1 cellular context compared by ENCODE assay signal in genomic region chr9:126613656-126614055, GRCh38.
TF ChIP-seq lines count a peak whose summit lies in the region.

Gene LMX1B, plus strand, starts transcription at chr9:126613928. Its CDS starts 522 bp downstream, at chr9:126614450.

TF ChIP-seq in HEK293, 187 proteins besides CTCF, POLR2A, EP300 and RAD21 (continued from another document and continues in another):
- TF ChIP-seq ZNF513 (tag by site-specific recombination; IDR thresholded peaks at IDR 0.05) (no peak), ZEB2 (tag by site-specific recombination; IDR thresholded peaks at IDR 0.05) (no peak), ZBTB17 (tag by site-specific recombination; IDR thresholded peaks at IDR 0.05) (no peak), ZNF404 (tag by site-specific recombination; IDR thresholded peaks at IDR 0.05) (no peak), ZNF394 (tag by site-specific recombination; IDR thresholded peaks at IDR 0.05; ENCODE audit: borderline replicate concordance) (no peak), TRIM28 (IDR thresholded peaks at IDR 0.05; ENCODE audit: borderline replicate concordance, low read length) (no peak), ZNF211 (tag by site-specific recombination; IDR thresholded peaks at IDR 0.05; ENCODE audit: low read depth) (no peak), ZFP3 (tag by site-specific recombination; IDR thresholded peaks at IDR 0.05; ENCODE audit: low read depth) (no peak), ZNF239 (tag by site-specific recombination; IDR thresholded peaks at IDR 0.05) (no peak), ZNF660 (tag by site-specific recombination; IDR thresholded peaks at IDR 0.05) (0 out of 2 replicates have a peak, but pooled peaks have one; percentile 26), ZNF692 (tag by site-specific recombination; IDR thresholded peaks at IDR 0.05) (peak; percentile 32; the same call in 1 of the 2 replicates), ZNF670 (tag by site-specific recombination; IDR thresholded peaks at IDR 0.05; ENCODE audit: low read depth) (no peak), ZNF768 (tag by site-specific recombination; IDR thresholded peaks at IDR 0.05) (no peak), ZNF521 (tag by site-specific recombination; IDR thresholded peaks at IDR 0.05) (no peak), ZSCAN16 (tag by site-specific recombination; IDR thresholded peaks at IDR 0.05) (no peak), ZNF549 (tag by site-specific recombination; IDR thresholded peaks at IDR 0.05) (no peak), MZF1 (tag by site-specific recombination; IDR thresholded peaks at IDR 0.05; ENCODE audit: borderline replicate concordance) (no peak), ZNF843 (tag by site-specific recombination; IDR thresholded peaks at IDR 0.05) (no peak), ZNF433 (tag by site-specific recombination; IDR thresholded peaks at IDR 0.05; ENCODE audit: low read depth) (no peak), ZNF510 (tag by site-specific recombination; IDR thresholded peaks at IDR 0.05; ENCODE audit: insufficient replicate concordance) (no peak), ZBTB1 (tag by site-specific recombination; IDR thresholded peaks at IDR 0.05) (no peak), KLF1 (tag by site-specific recombination; IDR thresholded peaks at IDR 0.05) (no peak), RBAK (tag by site-specific recombination; IDR thresholded peaks at IDR 0.05) (no peak), ZNF202 (tag by site-specific recombination; IDR thresholded peaks at IDR 0.05; ENCODE audit: borderline replicate concordance) (no peak), SETDB1 (IDR thresholded peaks at IDR 0.05; ENCODE audit: insufficient read length, low read length) (no peak), ZNF623 (tag by site-specific recombination; IDR thresholded peaks at IDR 0.05) (no peak), ZNF174 (tag by site-specific recombination; IDR thresholded peaks at IDR 0.05) (no peak), ZBTB48 (tag by site-specific recombination; IDR thresholded peaks at IDR 0.05) (no peak), ZNF571 (tag by site-specific recombination; IDR thresholded peaks at IDR 0.05) (no peak), ZNF658 (tag by site-specific recombination; IDR thresholded peaks at IDR 0.05) (no peak), ZNF514 (tag by site-specific recombination; IDR thresholded peaks at IDR 0.05) (no peak), OVOL3 (tag by site-specific recombination; IDR thresholded peaks at IDR 0.05) (no peak), ZBTB20 (tag by site-specific recombination; IDR thresholded peaks at IDR 0.05) (no peak), ZNF354C (tag by site-specific recombination; IDR thresholded peaks at IDR 0.05; ENCODE audit: borderline replicate concordance, low read depth) (no peak), REPIN1 (tag by site-specific recombination; IDR thresholded peaks at IDR 0.05; ENCODE audit: low read depth) (no peak), GFI1B (tag by site-specific recombination; IDR thresholded peaks at IDR 0.05) (no peak), ZNF747 (tag by site-specific recombination; IDR thresholded peaks at IDR 0.05) (no peak), ZNF2 (tag by site-specific recombination; IDR thresholded peaks at IDR 0.05) (no peak), ZNF175 (tag by site-specific recombination; IDR thresholded peaks at IDR 0.05) (no peak), MEIS1 (CRISPR knock-in tag; IDR thresholded peaks at IDR 0.05; ENCODE audit: borderline replicate concordance) (no peak), ZNF561 (tag by site-specific recombination; IDR thresholded peaks at IDR 0.05; ENCODE audit: borderline replicate concordance) (no peak), KLF8 (tag by site-specific recombination; IDR thresholded peaks at IDR 0.05) (peak; percentile 57), YY2 (tag by site-specific recombination; IDR thresholded peaks at IDR 0.05) (0 out of 2 replicates have a peak, but pooled peaks have one; percentile 24), ZNF23 (tag by site-specific recombination; IDR thresholded peaks at IDR 0.05; ENCODE audit: borderline replicate concordance) (no peak), ZNF639 (tag by site-specific recombination; IDR thresholded peaks at IDR 0.05) (no peak), FEZF1 (tag by site-specific recombination; IDR thresholded peaks at IDR 0.05) (no peak), ZNF366 (tag by site-specific recombination; conservative IDR thresholded peaks at IDR 0.05) (no peak), ZNF133 (tag by site-specific recombination; IDR thresholded peaks at IDR 0.05) (no peak), ZNF146 (tag by site-specific recombination; IDR thresholded peaks at IDR 0.05) (0 out of 2 replicates have a peak, but pooled peaks have one; percentile 26), ZBTB8A (tag by site-specific recombination; IDR thresholded peaks at IDR 0.05) (peak; percentile 16; the same call in 1 of the 2 replicates), GLIS1 (tag by site-specific recombination; IDR thresholded peaks at IDR 0.05) (no peak), ZFP37 (tag by site-specific recombination; IDR thresholded peaks at IDR 0.05) (no peak)
- TF ChIP-seq, protein P1, sequence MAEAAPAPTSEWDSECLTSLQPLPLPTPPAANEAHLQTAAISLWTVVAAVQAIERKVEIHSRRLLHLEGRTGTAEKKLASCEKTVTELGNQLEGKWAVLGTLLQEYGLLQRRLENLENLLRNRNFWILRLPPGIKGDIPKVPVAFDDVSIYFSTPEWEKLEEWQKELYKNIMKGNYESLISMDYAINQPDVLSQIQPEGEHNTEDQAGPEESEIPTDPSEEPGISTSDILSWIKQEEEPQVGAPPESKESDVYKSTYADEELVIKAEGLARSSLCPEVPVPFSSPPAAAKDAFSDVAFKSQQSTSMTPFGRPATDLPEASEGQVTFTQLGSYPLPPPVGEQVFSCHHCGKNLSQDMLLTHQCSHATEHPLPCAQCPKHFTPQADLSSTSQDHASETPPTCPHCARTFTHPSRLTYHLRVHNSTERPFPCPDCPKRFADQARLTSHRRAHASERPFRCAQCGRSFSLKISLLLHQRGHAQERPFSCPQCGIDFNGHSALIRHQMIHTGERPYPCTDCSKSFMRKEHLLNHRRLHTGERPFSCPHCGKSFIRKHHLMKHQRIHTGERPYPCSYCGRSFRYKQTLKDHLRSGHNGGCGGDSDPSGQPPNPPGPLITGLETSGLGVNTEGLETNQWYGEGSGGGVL (tag by site-specific recombination; IDR thresholded peaks at IDR 0.05) = no peak
- TF ChIP-seq, protein P2, sequence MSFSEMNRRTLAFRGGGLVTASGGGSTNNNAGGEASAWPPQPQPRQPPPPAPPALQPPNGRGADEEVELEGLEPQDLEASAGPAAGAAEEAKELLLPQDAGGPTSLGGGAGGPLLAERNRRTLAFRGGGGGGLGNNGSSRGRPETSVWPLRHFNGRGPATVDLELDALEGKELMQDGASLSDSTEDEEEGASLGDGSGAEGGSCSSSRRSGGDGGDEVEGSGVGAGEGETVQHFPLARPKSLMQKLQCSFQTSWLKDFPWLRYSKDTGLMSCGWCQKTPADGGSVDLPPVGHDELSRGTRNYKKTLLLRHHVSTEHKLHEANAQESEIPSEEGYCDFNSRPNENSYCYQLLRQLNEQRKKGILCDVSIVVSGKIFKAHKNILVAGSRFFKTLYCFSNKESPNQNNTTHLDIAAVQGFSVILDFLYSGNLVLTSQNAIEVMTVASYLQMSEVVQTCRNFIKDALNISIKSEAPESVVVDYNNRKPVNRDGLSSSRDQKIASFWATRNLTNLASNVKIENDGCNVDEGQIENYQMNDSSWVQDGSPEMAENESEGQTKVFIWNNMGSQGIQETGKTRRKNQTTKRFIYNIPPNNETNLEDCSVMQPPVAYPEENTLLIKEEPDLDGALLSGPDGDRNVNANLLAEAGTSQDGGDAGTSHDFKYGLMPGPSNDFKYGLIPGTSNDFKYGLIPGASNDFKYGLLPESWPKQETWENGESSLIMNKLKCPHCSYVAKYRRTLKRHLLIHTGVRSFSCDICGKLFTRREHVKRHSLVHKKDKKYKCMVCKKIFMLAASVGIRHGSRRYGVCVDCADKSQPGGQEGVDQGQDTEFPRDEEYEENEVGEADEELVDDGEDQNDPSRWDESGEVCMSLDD (tag by site-specific recombination; IDR thresholded peaks at IDR 0.05) = peak; percentile 84
- TF ChIP-seq, protein P3, sequence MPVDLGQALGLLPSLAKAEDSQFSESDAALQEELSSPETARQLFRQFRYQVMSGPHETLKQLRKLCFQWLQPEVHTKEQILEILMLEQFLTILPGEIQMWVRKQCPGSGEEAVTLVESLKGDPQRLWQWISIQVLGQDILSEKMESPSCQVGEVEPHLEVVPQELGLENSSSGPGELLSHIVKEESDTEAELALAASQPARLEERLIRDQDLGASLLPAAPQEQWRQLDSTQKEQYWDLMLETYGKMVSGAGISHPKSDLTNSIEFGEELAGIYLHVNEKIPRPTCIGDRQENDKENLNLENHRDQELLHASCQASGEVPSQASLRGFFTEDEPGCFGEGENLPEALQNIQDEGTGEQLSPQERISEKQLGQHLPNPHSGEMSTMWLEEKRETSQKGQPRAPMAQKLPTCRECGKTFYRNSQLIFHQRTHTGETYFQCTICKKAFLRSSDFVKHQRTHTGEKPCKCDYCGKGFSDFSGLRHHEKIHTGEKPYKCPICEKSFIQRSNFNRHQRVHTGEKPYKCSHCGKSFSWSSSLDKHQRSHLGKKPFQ (tag by site-specific recombination; IDR thresholded peaks at IDR 0.05) = no peak
- TF ChIP-seq, protein P4, sequence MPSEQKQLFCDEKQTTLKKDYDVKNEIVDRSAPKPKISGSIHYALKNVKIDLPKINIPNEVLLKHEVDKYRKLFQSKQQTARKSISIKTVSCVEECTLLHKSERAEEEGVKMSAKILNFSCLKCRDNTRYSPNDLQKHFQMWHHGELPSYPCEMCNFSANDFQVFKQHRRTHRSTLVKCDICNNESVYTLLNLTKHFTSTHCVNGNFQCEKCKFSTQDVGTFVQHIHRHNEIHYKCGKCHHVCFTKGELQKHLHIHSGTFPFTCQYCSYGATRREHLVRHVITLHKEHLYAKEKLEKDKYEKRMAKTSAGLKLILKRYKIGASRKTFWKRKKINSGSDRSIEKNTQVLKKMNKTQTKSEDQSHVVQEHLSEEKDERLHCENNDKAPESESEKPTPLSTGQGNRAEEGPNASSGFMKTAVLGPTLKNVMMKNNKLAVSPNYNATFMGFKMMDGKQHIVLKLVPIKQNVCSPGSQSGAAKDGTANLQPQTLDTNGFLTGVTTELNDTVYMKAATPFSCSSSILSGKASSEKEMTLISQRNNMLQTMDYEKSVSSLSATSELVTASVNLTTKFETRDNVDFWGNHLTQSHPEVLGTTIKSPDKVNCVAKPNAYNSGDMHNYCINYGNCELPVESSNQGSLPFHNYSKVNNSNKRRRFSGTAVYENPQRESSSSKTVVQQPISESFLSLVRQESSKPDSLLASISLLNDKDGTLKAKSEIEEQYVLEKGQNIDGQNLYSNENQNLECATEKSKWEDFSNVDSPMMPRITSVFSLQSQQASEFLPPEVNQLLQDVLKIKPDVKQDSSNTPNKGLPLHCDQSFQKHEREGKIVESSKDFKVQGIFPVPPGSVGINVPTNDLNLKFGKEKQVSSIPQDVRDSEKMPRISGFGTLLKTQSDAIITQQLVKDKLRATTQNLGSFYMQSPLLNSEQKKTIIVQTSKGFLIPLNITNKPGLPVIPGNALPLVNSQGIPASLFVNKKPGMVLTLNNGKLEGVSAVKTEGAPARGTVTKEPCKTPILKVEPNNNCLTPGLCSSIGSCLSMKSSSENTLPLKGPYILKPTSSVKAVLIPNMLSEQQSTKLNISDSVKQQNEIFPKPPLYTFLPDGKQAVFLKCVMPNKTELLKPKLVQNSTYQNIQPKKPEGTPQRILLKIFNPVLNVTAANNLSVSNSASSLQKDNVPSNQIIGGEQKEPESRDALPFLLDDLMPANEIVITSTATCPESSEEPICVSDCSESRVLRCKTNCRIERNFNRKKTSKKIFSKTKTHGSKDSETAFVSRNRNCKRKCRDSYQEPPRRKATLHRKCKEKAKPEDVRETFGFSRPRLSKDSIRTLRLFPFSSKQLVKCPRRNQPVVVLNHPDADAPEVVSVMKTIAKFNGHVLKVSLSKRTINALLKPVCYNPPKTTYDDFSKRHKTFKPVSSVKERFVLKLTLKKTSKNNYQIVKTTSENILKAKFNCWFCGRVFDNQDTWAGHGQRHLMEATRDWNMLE (tag by site-specific recombination; conservative IDR thresholded peaks at IDR 0.05; ENCODE audit: low read depth) = no peak
- TF ChIP-seq, protein P5, sequence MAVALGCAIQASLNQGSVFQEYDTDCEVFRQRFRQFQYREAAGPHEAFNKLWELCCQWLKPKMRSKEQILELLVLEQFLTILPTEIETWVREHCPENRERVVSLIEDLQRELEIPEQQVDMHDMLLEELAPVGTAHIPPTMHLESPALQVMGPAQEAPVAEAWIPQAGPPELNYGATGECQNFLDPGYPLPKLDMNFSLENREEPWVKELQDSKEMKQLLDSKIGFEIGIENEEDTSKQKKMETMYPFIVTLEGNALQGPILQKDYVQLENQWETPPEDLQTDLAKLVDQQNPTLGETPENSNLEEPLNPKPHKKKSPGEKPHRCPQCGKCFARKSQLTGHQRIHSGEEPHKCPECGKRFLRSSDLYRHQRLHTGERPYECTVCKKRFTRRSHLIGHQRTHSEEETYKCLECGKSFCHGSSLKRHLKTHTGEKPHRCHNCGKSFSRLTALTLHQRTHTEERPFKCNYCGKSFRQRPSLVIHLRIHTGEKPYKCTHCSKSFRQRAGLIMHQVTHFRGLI (tag by site-specific recombination; IDR thresholded peaks at IDR 0.05) = no peak
